In genomic region chr5:158676642-158677489, GRCh38 we compare ENCODE assay signal across 8 cellular contexts.
DNase-seq lines count a peak whose midpoint lies in the region; ATAC-seq and TF ChIP-seq lines count a peak whose summit lies in the region.

No MANE protein-coding gene starts in this region.

- H3K27ac ChIP-seq in Peyer's patch (peak overlapping the region in 2 of 4 donors; percentile 61 to 67), left lung (no peak overlapping the region)

- H3K27me3 ChIP-seq in Peyer's patch (no peaks in the 10 kb centered on the region), left lung (peaks cover 0 to 8% of the 10 kb centered on the region in 2 donors)

- ATAC-seq in GM21423 (IDR thresholded peaks at IDR 0.05; ENCODE audit: unreplicated experiment) (peak; percentile 64), left lung (no peak)

- no peaks in the 10 kb centered on the region for H3K36me3 ChIP-seq in Peyer's patch
- H3K36me3 ChIP-seq in left lung: no peaks in the 10 kb centered on the region

- H3K4me3 ChIP-seq in Peyer's patch: no peak overlapping the region
- H3K4me3 ChIP-seq in left lung: no peak overlapping the region

- H3K4me1 ChIP-seq in Peyer's patch (peaks cover 0 to 6% (median 0%) of the 10 kb centered on the region in 4 donors), left lung (no peaks in the 10 kb centered on the region)

- TF ChIP-seq CTCF in Peyer's patch (IDR thresholded peaks at IDR 0.05) (peak in 2 of 6 experiments; percentile 8 to 36), left lung (IDR thresholded peaks at IDR 0.05) (no peak)

- no peak for TF ChIP-seq POLR2A in Peyer's patch (IDR thresholded peaks at IDR 0.05)

- H3K9me3 ChIP-seq in Peyer's patch (no peaks in the 10 kb centered on the region), left lung (no peaks in the 10 kb centered on the region)

- intact Hi-C loops in left lung (cut with DNase I): no loop called here

- DNase-seq in DMS53 treated with DMSO at 0.1 percent for 48 hours (lab: John Stamatoyannopoulos, UW; ENCODE audit: unreplicated experiment): peak; percentile 27
- DNase-seq in Peyer's patch: peak in 2 of 3 donors; percentile 56 to 59
- peak; percentile 66 for DNase-seq in islet precursor cell
- no peak for DNase-seq in left lung
- no peak for DNase-seq in activated effector memory CD4-positive, alpha-beta T cell treated with anti-CD3 and anti-CD28 coated beads, Interleukin-2, amount 50 U/mL, for 16 hours
- DNase-seq in UCSD-AML1 (lab: John Stamatoyannopoulos, UW; ENCODE audit: unreplicated experiment): no peak
- DNase-seq in T-helper 2 cell: no peak

Comparison
In these comparisons a context has a peak if more than half of its experiments do, and no peak if none do; other contexts are left out.
1. DNase-seq: peak in DMS53 treated with DMSO at 0.1 percent for 48 hours (single experiment), Peyer's patch (2 of 3) and islet precursor cell (single experiment); none in left lung (0 of 2), activated effector memory CD4-positive, alpha-beta T cell treated with anti-CD3 and anti-CD28 coated beads, Interleukin-2, amount 50 U/mL, for 16 hours (single experiment), UCSD-AML1 (single experiment) and T-helper 2 cell (0 of 5).